1 cellular context compared by ENCODE assay signal in the genomic region with DNA sequence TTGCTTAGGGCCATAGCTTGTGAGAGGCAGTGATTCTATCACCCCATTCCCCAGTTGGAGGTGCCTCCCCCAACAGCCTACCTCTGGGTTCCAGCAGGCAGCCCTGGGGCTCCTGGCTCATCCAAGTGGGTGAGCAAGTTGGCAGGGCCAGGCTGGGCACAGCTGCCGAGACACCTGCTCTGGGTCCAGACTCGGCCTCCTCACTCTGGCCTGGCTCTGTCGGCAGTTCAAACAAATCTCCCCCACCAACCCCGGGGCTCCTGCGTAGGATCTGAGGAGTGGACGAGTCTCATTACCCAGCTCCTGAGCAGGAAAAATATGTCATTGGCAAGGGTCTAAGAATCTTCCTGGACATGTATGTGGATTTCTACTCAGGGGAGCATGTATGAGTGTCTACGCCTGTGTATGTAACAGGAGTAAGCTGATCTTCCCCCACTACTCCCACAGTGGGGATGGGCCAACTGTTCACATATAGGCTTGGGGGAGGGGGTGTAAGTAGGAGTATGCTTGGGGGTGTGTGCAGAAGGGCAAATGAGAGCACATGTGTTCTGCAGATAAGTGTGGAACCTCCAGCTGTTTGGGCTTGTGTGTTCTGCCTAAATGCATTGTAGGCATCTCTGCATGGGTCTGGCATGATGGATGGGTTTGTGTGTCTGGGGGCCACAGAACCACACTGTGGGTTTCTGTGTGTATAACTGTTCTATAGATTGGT.
A peak's percentile ranks its signal among the peaks of the same experiment; 100 is the strongest.
TF ChIP-seq lines count a peak whose summit lies in the region.

No MANE protein-coding gene starts in this region.

TF ChIP-seq in HepG2, 621 proteins besides CTCF, POLR2A, EP300 and RAD21 (continued from another document and continues in another):
- TF ChIP-seq, protein P1, sequence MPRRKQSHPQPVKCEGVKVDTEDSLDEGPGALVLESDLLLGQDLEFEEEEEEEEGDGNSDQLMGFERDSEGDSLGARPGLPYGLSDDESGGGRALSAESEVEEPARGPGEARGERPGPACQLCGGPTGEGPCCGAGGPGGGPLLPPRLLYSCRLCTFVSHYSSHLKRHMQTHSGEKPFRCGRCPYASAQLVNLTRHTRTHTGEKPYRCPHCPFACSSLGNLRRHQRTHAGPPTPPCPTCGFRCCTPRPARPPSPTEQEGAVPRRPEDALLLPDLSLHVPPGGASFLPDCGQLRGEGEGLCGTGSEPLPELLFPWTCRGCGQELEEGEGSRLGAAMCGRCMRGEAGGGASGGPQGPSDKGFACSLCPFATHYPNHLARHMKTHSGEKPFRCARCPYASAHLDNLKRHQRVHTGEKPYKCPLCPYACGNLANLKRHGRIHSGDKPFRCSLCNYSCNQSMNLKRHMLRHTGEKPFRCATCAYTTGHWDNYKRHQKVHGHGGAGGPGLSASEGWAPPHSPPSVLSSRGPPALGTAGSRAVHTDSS (CRISPR knock-in tag; conservative IDR thresholded peaks at IDR 0.05) = no peak
- TF ChIP-seq ZNF468 (CRISPR knock-in tag; IDR thresholded peaks at IDR 0.05) (peak; percentile 84; the same call in 1 of the 2 replicates), TEAD3 (CRISPR knock-in tag; optimal IDR thresholded peaks at IDR 0.05; ENCODE audit: borderline replicate concordance) (peak; percentile 69), JARID2 (CRISPR knock-in tag; IDR thresholded peaks at IDR 0.05; ENCODE audit: insufficient replicate concordance) (peak; percentile 65), POLR2AphosphoS5 (IDR thresholded peaks at IDR 0.05; ENCODE audit: low read depth, low read length) (peak; percentile 94), SRSF9 (IDR thresholded peaks at IDR 0.05; ENCODE audit: borderline replicate concordance, insufficient read depth, low read depth, low read length, poor library complexity, severe bottlenecking) (no peak), ZNF841 (CRISPR knock-in tag; IDR thresholded peaks at IDR 0.05; ENCODE audit: borderline replicate concordance) (no peak), MTA1 (CRISPR knock-in tag; IDR thresholded peaks at IDR 0.05; ENCODE audit: borderline replicate concordance) (no peak), ZSCAN29 (CRISPR knock-in tag; conservative IDR thresholded peaks at IDR 0.05) (peak; percentile 56; the same call in 1 of the 2 replicates), NR2F6 (IDR thresholded peaks at IDR 0.05) (peak; percentile 56), NR2F6 (CRISPR knock-in tag; IDR thresholded peaks at IDR 0.05) (no peak; the same call in none of the 2 replicates), AGO2 (optimal IDR thresholded peaks at IDR 0.05; ENCODE audit: low read depth, low read length) (peak; percentile 100), MEIS1 (CRISPR knock-in tag; IDR thresholded peaks at IDR 0.05; ENCODE audit: borderline replicate concordance) (no peak; the same call in 1 of the 2 replicates), CCAR2 (optimal IDR thresholded peaks at IDR 0.05; ENCODE audit: low read depth, low read length) (peak; percentile 92), ZNF441 (CRISPR knock-in tag; IDR thresholded peaks at IDR 0.05; ENCODE audit: borderline replicate concordance) (peak; percentile 73), GATA4 (IDR thresholded peaks at IDR 0.05; ENCODE audit: borderline replicate concordance, low read depth) (peak; percentile 92), TBX3 (IDR thresholded peaks at IDR 0.05; ENCODE audit: borderline replicate concordance) (peak; percentile 31; the same call in 1 of the 2 replicates), PAF1 (CRISPR knock-in tag; IDR thresholded peaks at IDR 0.05) (peak; percentile 94), ZNF83 (CRISPR knock-in tag; IDR thresholded peaks at IDR 0.05; ENCODE audit: borderline replicate concordance) (no peak; the same call in 1 of the 2 replicates), SOX6 (IDR thresholded peaks at IDR 0.05) (no peak), SOX6 (CRISPR knock-in tag; IDR thresholded peaks at IDR 0.05) (peak; percentile 70), SALL1 (CRISPR knock-in tag; IDR thresholded peaks at IDR 0.05) (peak; percentile 78), CENPX (CRISPR knock-in tag; IDR thresholded peaks at IDR 0.05) (no peak), IRX3 (CRISPR knock-in tag; IDR thresholded peaks at IDR 0.05; ENCODE audit: borderline replicate concordance, low read depth) (no peak), SYNCRIP (IDR thresholded peaks at IDR 0.05; ENCODE audit: insufficient read depth, low read depth, low read length) (no peak), ZNF17 (CRISPR knock-in tag; IDR thresholded peaks at IDR 0.05) (no peak), CEBPG (CRISPR knock-in tag; IDR thresholded peaks at IDR 0.05) (peak; percentile 36; the same call in 1 of the 2 replicates), ZNF562 (CRISPR knock-in tag; IDR thresholded peaks at IDR 0.05; ENCODE audit: borderline replicate concordance) (peak; percentile 91), HDAC1 (CRISPR knock-in tag; IDR thresholded peaks at IDR 0.05) (peak; percentile 80), THAP11 (CRISPR knock-in tag; IDR thresholded peaks at IDR 0.05) (peak; percentile 70), ZBTB7B (CRISPR knock-in tag; IDR thresholded peaks at IDR 0.05) (peak; percentile 57; the same call in 1 of the 2 replicates), KLF12 (CRISPR knock-in tag; IDR thresholded peaks at IDR 0.05; ENCODE audit: borderline replicate concordance) (no peak)
- TF ChIP-seq, protein P2, sequence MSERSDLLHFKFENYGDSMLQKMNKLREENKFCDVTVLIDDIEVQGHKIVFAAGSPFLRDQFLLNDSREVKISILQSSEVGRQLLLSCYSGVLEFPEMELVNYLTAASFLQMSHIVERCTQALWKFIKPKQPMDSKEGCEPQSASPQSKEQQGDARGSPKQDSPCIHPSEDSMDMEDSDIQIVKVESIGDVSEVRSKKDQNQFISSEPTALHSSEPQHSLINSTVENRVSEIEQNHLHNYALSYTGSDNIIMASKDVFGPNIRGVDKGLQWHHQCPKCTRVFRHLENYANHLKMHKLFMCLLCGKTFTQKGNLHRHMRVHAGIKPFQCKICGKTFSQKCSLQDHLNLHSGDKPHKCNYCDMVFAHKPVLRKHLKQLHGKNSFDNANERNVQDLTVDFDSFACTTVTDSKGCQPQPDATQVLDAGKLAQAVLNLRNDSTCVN (CRISPR knock-in tag; IDR thresholded peaks at IDR 0.05; ENCODE audit: borderline replicate concordance) = no peak; the same call in 1 of the 2 replicates
- TF ChIP-seq, protein P3, sequence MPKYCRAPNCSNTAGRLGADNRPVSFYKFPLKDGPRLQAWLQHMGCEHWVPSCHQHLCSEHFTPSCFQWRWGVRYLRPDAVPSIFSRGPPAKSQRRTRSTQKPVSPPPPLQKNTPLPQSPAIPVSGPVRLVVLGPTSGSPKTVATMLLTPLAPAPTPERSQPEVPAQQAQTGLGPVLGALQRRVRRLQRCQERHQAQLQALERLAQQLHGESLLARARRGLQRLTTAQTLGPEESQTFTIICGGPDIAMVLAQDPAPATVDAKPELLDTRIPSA (CRISPR knock-in tag; IDR thresholded peaks at IDR 0.05; ENCODE audit: borderline replicate concordance) = no peak
- TF ChIP-seq, protein P4, sequence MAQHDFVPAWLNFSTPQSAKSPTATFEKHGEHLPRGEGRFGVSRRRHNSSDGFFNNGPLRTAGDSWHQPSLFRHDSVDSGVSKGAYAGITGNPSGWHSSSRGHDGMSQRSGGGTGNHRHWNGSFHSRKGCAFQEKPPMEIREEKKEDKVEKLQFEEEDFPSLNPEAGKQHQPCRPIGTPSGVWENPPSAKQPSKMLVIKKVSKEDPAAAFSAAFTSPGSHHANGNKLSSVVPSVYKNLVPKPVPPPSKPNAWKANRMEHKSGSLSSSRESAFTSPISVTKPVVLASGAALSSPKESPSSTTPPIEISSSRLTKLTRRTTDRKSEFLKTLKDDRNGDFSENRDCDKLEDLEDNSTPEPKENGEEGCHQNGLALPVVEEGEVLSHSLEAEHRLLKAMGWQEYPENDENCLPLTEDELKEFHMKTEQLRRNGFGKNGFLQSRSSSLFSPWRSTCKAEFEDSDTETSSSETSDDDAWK (CRISPR knock-in tag; IDR thresholded peaks at IDR 0.05) = no peak
- TF ChIP-seq, protein P5, sequence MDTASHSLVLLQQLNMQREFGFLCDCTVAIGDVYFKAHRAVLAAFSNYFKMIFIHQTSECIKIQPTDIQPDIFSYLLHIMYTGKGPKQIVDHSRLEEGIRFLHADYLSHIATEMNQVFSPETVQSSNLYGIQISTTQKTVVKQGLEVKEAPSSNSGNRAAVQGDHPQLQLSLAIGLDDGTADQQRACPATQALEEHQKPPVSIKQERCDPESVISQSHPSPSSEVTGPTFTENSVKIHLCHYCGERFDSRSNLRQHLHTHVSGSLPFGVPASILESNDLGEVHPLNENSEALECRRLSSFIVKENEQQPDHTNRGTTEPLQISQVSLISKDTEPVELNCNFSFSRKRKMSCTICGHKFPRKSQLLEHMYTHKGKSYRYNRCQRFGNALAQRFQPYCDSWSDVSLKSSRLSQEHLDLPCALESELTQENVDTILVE (CRISPR knock-in tag; IDR thresholded peaks at IDR 0.05) = peak; percentile 64
- TF ChIP-seq, protein P6, sequence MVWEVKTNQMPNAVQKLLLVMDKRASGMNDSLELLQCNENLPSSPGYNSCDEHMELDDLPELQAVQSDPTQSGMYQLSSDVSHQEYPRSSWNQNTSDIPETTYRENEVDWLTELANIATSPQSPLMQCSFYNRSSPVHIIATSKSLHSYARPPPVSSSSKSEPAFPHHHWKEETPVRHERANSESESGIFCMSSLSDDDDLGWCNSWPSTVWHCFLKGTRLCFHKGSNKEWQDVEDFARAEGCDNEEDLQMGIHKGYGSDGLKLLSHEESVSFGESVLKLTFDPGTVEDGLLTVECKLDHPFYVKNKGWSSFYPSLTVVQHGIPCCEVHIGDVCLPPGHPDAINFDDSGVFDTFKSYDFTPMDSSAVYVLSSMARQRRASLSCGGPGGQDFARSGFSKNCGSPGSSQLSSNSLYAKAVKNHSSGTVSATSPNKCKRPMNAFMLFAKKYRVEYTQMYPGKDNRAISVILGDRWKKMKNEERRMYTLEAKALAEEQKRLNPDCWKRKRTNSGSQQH (CRISPR knock-in tag; IDR thresholded peaks at IDR 0.05; ENCODE audit: low read depth) = no peak
- TF ChIP-seq, protein P7, sequence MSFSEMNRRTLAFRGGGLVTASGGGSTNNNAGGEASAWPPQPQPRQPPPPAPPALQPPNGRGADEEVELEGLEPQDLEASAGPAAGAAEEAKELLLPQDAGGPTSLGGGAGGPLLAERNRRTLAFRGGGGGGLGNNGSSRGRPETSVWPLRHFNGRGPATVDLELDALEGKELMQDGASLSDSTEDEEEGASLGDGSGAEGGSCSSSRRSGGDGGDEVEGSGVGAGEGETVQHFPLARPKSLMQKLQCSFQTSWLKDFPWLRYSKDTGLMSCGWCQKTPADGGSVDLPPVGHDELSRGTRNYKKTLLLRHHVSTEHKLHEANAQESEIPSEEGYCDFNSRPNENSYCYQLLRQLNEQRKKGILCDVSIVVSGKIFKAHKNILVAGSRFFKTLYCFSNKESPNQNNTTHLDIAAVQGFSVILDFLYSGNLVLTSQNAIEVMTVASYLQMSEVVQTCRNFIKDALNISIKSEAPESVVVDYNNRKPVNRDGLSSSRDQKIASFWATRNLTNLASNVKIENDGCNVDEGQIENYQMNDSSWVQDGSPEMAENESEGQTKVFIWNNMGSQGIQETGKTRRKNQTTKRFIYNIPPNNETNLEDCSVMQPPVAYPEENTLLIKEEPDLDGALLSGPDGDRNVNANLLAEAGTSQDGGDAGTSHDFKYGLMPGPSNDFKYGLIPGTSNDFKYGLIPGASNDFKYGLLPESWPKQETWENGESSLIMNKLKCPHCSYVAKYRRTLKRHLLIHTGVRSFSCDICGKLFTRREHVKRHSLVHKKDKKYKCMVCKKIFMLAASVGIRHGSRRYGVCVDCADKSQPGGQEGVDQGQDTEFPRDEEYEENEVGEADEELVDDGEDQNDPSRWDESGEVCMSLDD (CRISPR knock-in tag; IDR thresholded peaks at IDR 0.05; ENCODE audit: borderline replicate concordance) = peak; percentile 40; the same call in 1 of the 2 replicates
- TF ChIP-seq, protein P8, sequence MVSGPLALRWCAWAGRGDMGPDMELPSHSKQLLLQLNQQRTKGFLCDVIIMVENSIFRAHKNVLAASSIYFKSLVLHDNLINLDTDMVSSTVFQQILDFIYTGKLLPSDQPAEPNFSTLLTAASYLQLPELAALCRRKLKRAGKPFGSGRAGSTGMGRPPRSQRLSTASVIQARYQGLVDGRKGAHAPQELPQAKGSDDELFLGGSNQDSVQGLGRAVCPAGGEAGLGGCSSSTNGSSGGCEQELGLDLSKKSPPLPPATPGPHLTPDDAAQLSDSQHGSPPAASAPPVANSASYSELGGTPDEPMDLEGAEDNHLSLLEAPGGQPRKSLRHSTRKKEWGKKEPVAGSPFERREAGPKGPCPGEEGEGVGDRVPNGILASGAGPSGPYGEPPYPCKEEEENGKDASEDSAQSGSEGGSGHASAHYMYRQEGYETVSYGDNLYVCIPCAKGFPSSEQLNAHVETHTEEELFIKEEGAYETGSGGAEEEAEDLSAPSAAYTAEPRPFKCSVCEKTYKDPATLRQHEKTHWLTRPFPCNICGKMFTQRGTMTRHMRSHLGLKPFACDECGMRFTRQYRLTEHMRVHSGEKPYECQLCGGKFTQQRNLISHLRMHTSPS (CRISPR knock-in tag; IDR thresholded peaks at IDR 0.05; ENCODE audit: low read depth) = peak; percentile 70
- TF ChIP-seq, protein P9, sequence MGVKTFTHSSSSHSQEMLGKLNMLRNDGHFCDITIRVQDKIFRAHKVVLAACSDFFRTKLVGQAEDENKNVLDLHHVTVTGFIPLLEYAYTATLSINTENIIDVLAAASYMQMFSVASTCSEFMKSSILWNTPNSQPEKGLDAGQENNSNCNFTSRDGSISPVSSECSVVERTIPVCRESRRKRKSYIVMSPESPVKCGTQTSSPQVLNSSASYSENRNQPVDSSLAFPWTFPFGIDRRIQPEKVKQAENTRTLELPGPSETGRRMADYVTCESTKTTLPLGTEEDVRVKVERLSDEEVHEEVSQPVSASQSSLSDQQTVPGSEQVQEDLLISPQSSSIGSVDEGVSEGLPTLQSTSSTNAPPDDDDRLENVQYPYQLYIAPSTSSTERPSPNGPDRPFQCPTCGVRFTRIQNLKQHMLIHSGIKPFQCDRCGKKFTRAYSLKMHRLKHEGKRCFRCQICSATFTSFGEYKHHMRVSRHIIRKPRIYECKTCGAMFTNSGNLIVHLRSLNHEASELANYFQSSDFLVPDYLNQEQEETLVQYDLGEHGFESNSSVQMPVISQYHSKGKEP (CRISPR knock-in tag; IDR thresholded peaks at IDR 0.05) = no peak; the same call in 1 of the 2 replicates
- TF ChIP-seq, protein P10, sequence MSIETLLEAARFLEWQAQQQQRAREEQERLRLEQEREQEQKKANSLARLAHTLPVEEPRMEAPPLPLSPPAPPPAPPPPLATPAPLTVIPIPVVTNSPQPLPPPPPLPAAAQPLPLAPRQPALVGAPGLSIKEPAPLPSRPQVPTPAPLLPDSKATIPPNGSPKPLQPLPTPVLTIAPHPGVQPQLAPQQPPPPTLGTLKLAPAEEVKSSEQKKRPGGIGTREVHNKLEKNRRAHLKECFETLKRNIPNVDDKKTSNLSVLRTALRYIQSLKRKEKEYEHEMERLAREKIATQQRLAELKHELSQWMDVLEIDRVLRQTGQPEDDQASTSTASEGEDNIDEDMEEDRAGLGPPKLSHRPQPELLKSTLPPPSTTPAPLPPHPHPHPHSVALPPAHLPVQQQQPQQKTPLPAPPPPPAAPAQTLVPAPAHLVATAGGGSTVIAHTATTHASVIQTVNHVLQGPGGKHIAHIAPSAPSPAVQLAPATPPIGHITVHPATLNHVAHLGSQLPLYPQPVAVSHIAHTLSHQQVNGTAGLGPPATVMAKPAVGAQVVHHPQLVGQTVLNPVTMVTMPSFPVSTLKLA (IDR thresholded peaks at IDR 0.05) = peak; percentile 73
